Comparison of ENCODE assay signal across 23 cellular contexts in the genomic region with DNA sequence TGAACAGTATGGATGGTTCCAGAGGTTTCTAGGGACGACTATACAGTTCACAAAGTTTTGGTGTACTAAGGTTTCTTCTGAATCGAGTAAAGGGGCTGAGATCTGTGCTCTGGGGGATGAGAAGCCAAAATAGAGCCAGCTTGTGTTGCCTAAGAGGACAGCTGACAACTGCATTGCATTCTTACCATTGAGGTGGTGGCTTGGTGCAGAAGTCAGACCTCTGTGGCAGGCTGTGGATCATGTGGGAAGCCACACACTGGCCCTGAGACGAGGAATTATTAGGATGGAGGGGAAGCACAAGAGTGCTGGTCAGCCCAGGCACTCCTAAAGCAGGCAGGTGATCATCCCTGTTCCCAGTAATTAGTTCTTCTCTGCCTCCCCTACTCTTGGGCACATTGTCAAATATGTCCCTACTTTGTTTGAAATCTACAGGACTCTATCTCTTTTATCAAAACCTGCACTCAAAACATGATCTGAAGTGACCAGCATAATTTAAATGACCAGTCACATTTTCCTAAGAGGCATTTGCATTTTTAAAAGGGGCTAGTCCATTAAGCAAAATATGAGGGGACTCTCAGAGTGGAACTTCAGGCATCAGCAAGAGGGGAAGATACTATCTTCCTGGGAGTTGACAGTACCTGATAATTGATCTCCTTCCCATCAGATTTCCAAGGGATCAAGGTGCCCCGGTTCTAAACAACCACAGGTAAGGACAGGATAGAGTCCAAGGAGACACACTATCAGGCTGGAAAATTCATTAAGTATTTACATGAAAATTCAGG. TPM values are rescaled to one million over a fixed set of nuclear protein-coding genes. Genes with fewer than 3 reads are reported as not detected.
A peak's percentile ranks its signal among the peaks of the same experiment; 100 is the strongest.
DNase-seq lines count a peak whose midpoint lies in the region; ATAC-seq and TF ChIP-seq lines count a peak whose summit lies in the region.
"Had no signal": no experiment of that assay in that cellular context is flagged by ENCODE, and none has a peak within 500 bp of the region (broad histone marks: within the 10 kb centered on the region; RNA-seq: fewer than 3 reads in every experiment).

TSS of gene FCRLB (plus strand) at position 589 of the 782 bp plus-strand sequence. CDS start 1,129 bp downstream, outside the sequence.

- H2AFZ ChIP-seq in PC-9 (no peak within 1 kb of the TSS), fibroblast of lung (ENCODE audit: low read length) (no peak within 1 kb of the TSS)

- TF ChIP-seq CTCF in natural killer cell (IDR thresholded peaks at IDR 0.05) (no peak), PC-9 (conservative IDR thresholded peaks at IDR 0.05) (no peak), fibroblast of lung (conservative IDR thresholded peaks at IDR 0.05 in 1 of 2, IDR thresholded peaks at IDR 0.05 in 1 of 2; ENCODE audit: low read depth in 1 of 2, low read length in 2 of 2) (no peak), osteocyte (IDR thresholded peaks at IDR 0.05) (no peak)

- H3K9ac ChIP-seq in fibroblast of lung (ENCODE audit: insufficient read depth, low read length), result no peak within 1 kb of the TSS

- peaks cover 36 to 43% of the 10 kb centered on the region in 2 donors for H3K4me1 Mint-ChIP-seq in natural killer cell treated with Interleukin-12 subunit alpha and Interleukin-12 subunit beta and Interleukin-15 and Interleukin-18, amount 100 ng/mL, for 72 hours (ENCODE audit: low read depth in 2 of 2)
- H3K4me1 Mint-ChIP-seq in natural killer cell, result peaks cover 33 to 57% of the 10 kb centered on the region in 2 donors
- H3K4me1 Mint-ChIP-seq in osteocyte (ENCODE audit: unreplicated experiment), result peaks cover 8% of the 10 kb centered on the region

- H3K27ac Mint-ChIP-seq in natural killer cell treated with Interleukin-12 subunit alpha and Interleukin-12 subunit beta and Interleukin-15 and Interleukin-18, amount 100 ng/mL, for 72 hours, result peak within 1 kb of the TSS; percentile 9 to 34
- H3K27ac Mint-ChIP-seq in natural killer cell (no peak within 1 kb of the TSS), osteocyte (ENCODE audit: unreplicated experiment) (no peak within 1 kb of the TSS)
- H3K27ac Mint-ChIP-seq: stimulated activated effector memory CD8-positive, alpha-beta T cell treated with anti-CD3 and anti-CD28 coated beads, Interleukin-12 subunit alpha, Interleukin-12 subunit beta, amount 100 ng/mL, for 72 hours; WTC11 had no signal

- intact Hi-C loops in natural killer cell (cut with micrococcal nuclease), result loop anchor here (10.0 kb wide), 1 partner anchor 176 kb away; the partner anchor contains the start of gene FCGR3A
- intact Hi-C loops in PC-9 (cut with micrococcal nuclease; ENCODE audit: unreplicated experiment), result no loop called here

- H3K36me3 ChIP-seq in PC-9 (ENCODE audit: low read depth) (no peaks in the 10 kb centered on the region), fibroblast of lung (ENCODE audit: control insufficient read depth, insufficient read depth, low read length) (no peaks in the 10 kb centered on the region)
- H3K36me3 ChIP-seq: thoracic aorta had no signal

- no peaks in the 10 kb centered on the region for H3K9me3 Mint-ChIP-seq in natural killer cell treated with Interleukin-12 subunit alpha and Interleukin-12 subunit beta and Interleukin-15 and Interleukin-18, amount 100 ng/mL, for 72 hours
- H3K9me3 Mint-ChIP-seq in natural killer cell, result no peaks in the 10 kb centered on the region
- H3K9me3 Mint-ChIP-seq in osteocyte (ENCODE audit: unreplicated experiment), result no peaks in the 10 kb centered on the region
- H3K9me3 Mint-ChIP-seq: stimulated activated effector memory CD8-positive, alpha-beta T cell treated with anti-CD3 and anti-CD28 coated beads, Interleukin-12 subunit alpha, Interleukin-12 subunit beta, amount 100 ng/mL, for 72 hours; WTC11 had no signal

- no peak for DNase-seq in natural killer cell treated with Interleukin-12 subunit alpha and Interleukin-12 subunit beta and Interleukin-15 and Interleukin-18, amount 100 ng/mL, for 72 hours (ENCODE audit: low spot score)
- DNase-seq in natural killer cell (no peak), PC-9 (no peak), fibroblast of lung (ENCODE audit: low read depth in 2 of 2) (no peak), osteocyte (ENCODE audit: extremely low spot score, unreplicated experiment) (no peak), NCI-H1092 (lab: John Stamatoyannopoulos, UW) (no peak)
- DNase-seq: activated CD4-positive, alpha-beta T cell treated with anti-CD3 and anti-CD28 coated beads, Interleukin-2, amount 50 U/mL, for 48 hours; activated naive CD4-positive, alpha-beta T cell; central memory CD4-positive, alpha-beta T cell; GOT3; naive B cell; NCI-H1436 treated with DMSO at 0.1 percent for 48 hours; NCI-H2171; NCI-H526 treated with DMSO at 0.1 percent for 48 hours; posterior cingulate gyrus; T-helper 2 cell had no signal

- CTCF ChIA-PET in PC-9 (lab: Charles Lee), result no interaction called here

- H3K27me3 Mint-ChIP-seq in natural killer cell treated with Interleukin-12 subunit alpha and Interleukin-12 subunit beta and Interleukin-15 and Interleukin-18, amount 100 ng/mL, for 72 hours, result peaks cover 0 to 4% of the 10 kb centered on the region in 2 donors
- H3K27me3 Mint-ChIP-seq in natural killer cell (ENCODE audit: low read depth in 2 of 2) (peaks cover 0 to 3% of the 10 kb centered on the region in 2 donors), osteocyte (ENCODE audit: unreplicated experiment) (peaks cover 33% of the 10 kb centered on the region)
- H3K27me3 Mint-ChIP-seq: naive B cell had no signal

- H3F3A ChIP-seq in PC-9 (ENCODE audit: insufficient read depth, low read depth), result no peaks in the 10 kb centered on the region

- H3K79me2 ChIP-seq in PC-9 (ENCODE audit: low read depth), result 0 out of 2 replicates have a peak, but pooled peaks cover 9% of the 10 kb centered on the region
- H3K79me2 ChIP-seq in fibroblast of lung (ENCODE audit: control insufficient read depth, insufficient read depth, low read length), result no peaks in the 10 kb centered on the region

- peak within 1 kb of the TSS; percentile 17 for H3K4me2 ChIP-seq in PC-9
- H3K4me2 ChIP-seq in fibroblast of lung (ENCODE audit: extremely low read depth, insufficient read depth, low read length), result no peak within 1 kb of the TSS

- no peak for ATAC-seq in natural killer cell treated with Interleukin-12 subunit alpha and Interleukin-12 subunit beta and Interleukin-15 and Interleukin-18, amount 100 ng/mL, for 72 hours
- no peak for ATAC-seq in natural killer cell
- no peak for ATAC-seq in HG02981 (IDR thresholded peaks at IDR 0.05; ENCODE audit: unreplicated experiment)
- ATAC-seq in HG03025 (IDR thresholded peaks at IDR 0.05; ENCODE audit: low FRiP score, unreplicated experiment), result no peak
- ATAC-seq: esophagus mucosa, sciatic nerve, WTC11 had no signal

- H3K9me3 ChIP-seq in PC-9 (ENCODE audit: insufficient read depth, low read depth) (no peaks in the 10 kb centered on the region), fibroblast of lung (ENCODE audit: control insufficient read depth, insufficient read depth, low read depth, low read length) (no peaks in the 10 kb centered on the region)
- H3K9me3 ChIP-seq: thoracic aorta had no signal

- no peaks in the 10 kb centered on the region for H3K36me3 Mint-ChIP-seq in natural killer cell treated with Interleukin-12 subunit alpha and Interleukin-12 subunit beta and Interleukin-15 and Interleukin-18, amount 100 ng/mL, for 72 hours
- no peaks in the 10 kb centered on the region for H3K36me3 Mint-ChIP-seq in natural killer cell
- H3K36me3 Mint-ChIP-seq in osteocyte (ENCODE audit: unreplicated experiment), result no peaks in the 10 kb centered on the region
- H3K36me3 Mint-ChIP-seq: naive B cell; stimulated activated effector memory CD8-positive, alpha-beta T cell treated with anti-CD3 and anti-CD28 coated beads, Interleukin-12 subunit alpha, Interleukin-12 subunit beta, amount 100 ng/mL, for 72 hours; WTC11 had no signal

- no peaks in the 10 kb centered on the region for H3K9me2 ChIP-seq in PC-9 (ENCODE audit: insufficient read depth)

- no TSS peak for BruUV-seq in PC-9 (replicated peaks; lab: Mats Ljungman, UMichigan)

- POLR2A ChIA-PET in PC-9 (lab: Charles Lee; ENCODE audit: unreplicated experiment), result no interaction called here

- H3K4me3 ChIP-seq in PC-9, result no peak within 1 kb of the TSS
- no peak within 1 kb of the TSS for H3K4me3 ChIP-seq in fibroblast of lung (replicated peaks in 1 of 4; ENCODE audit: control extremely low read depth in 1 of 4, insufficient read depth in 1 of 4, low read depth in 3 of 4, low read length in 4 of 4)
- H3K4me3 ChIP-seq: thoracic aorta had no signal

- H3K4me3 Mint-ChIP-seq in natural killer cell treated with Interleukin-12 subunit alpha and Interleukin-12 subunit beta and Interleukin-15 and Interleukin-18, amount 100 ng/mL, for 72 hours, result no peak within 1 kb of the TSS
- no peak within 1 kb of the TSS for H3K4me3 Mint-ChIP-seq in natural killer cell
- no peak within 1 kb of the TSS for H3K4me3 Mint-ChIP-seq in osteocyte (ENCODE audit: unreplicated experiment)
- H3K4me3 Mint-ChIP-seq: stimulated activated effector memory CD8-positive, alpha-beta T cell treated with anti-CD3 and anti-CD28 coated beads, Interleukin-12 subunit alpha, Interleukin-12 subunit beta, amount 100 ng/mL, for 72 hours; WTC11 had no signal

- H4K20me1 ChIP-seq in PC-9 (ENCODE audit: insufficient read depth) (no peaks in the 10 kb centered on the region), fibroblast of lung (ENCODE audit: control insufficient read depth, extremely low read depth, insufficient read depth, low read length) (no peaks in the 10 kb centered on the region)

- H3K27ac ChIP-seq in PC-9 (peak within 1 kb of the TSS; percentile 40), fibroblast of lung (ENCODE audit: insufficient read depth, low read length) (peak within 1 kb of the TSS; percentile 56)
- H3K27ac ChIP-seq: thoracic aorta had no signal

- H3K4me1 ChIP-seq in PC-9 (replicated peaks; ENCODE audit: insufficient read depth) (peaks cover 46% of the 10 kb centered on the region), fibroblast of lung (ENCODE audit: control insufficient read depth, extremely low read depth, insufficient read depth, low read length) (peaks cover 11% of the 10 kb centered on the region)

- H3K27me3 ChIP-seq in PC-9 (ENCODE audit: insufficient read depth, low read depth), result no peaks in the 10 kb centered on the region
- H3K27me3 ChIP-seq in fibroblast of lung (ENCODE audit: control insufficient read depth, insufficient read depth, low read length), result no peaks in the 10 kb centered on the region

RNA-seq across cellular contexts. Expression of gene FCRLB, which starts in this region (rescaled TPM):
- under 1 TPM; 0.24 to 0.42 TPM for total RNA-seq in natural killer cell treated with Interleukin-12 subunit alpha and Interleukin-12 subunit beta and Interleukin-15 and Interleukin-18, amount 100 ng/mL, for 72 hours
- 1 to 10 TPM; 3.6 to 6.2 (median 5.2) TPM for total RNA-seq in natural killer cell
- total RNA-seq in PC-9 (2021), result 1.0 and 1.5 TPM in 2 replicates
- total RNA-seq in fibroblast of lung, result 0.77 and 1.2 TPM in 2 replicates
- 0.45 and 1.1 TPM in 2 replicates for polyA plus RNA-seq in fibroblast of lung
- polyA plus RNA-seq in fibroblast of lung (2012), result 0.38 and 1.9 TPM in 2 replicates
- polyA minus RNA-seq in fibroblast of lung (ENCODE audit: low replicate concordance), result 0.15 and 1.1 TPM in 2 replicates
- 0.27 TPM in 1 of 2 replicates, not detected in the other for total RNA-seq in osteocyte

Comparison
In these comparisons a context has a peak if more than half of its experiments do, and no peak if none do; other contexts are left out.
1. H3K27ac Mint-ChIP-seq: peak in natural killer cell treated with Interleukin-12 subunit alpha and Interleukin-12 subunit beta and Interleukin-15 and Interleukin-18, amount 100 ng/mL, for 72 hours (2 of 2); none in natural killer cell (0 of 2) and osteocyte (single experiment).